In the genomic region with DNA sequence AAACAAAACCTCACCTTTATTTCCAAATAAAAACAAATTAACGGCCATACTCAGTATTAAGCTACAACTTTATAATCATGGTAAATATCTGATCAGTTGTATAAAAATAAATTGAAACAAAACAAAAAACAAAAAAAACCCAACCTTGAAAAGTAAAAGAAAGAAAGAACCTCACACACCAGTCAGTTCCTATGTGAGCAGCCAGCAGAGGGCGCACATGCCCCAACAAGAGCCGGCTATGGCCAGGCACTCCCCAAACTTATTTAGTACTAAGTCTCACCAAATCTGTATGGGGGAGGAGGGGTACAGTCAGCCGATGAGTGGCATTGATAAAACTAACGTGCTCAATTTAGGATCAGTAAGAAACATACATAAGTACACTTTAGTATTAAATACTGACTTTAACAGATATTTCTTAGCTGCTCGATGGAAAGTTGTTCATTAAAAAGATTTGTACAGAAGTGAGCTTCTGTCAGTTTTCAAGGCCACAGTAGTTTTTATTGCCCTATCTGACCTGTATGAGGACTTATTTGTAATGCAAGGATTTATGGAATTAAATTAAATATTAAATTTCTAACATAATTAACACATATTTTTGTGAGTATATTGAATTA, we compare ENCODE assay signal across 8 cellular contexts.
DNase-seq lines count a peak whose midpoint lies in the region; ATAC-seq and TF ChIP-seq lines count a peak whose summit lies in the region.

No MANE protein-coding gene starts in this region.

- no peaks in the 10 kb centered on the region for H3K79me2 ChIP-seq in SU-DHL-6 (ENCODE audit: insufficient read depth, low read length)

- intact Hi-C loops in heart right ventricle (cut with DNase I) = loop anchor here (1.0 to 10.0 kb wide), 19 partner anchors 97 to 1162 kb away; partner anchors contain the start of gene TCF4 (in 3 of the 10)
- intact Hi-C loops in sciatic nerve (cut with DNase I) = no loop called here

- H3K4me2 ChIP-seq in SU-DHL-6 (ENCODE audit: low read depth, low read length, poor library complexity, severe bottlenecking) = no peak overlapping the region

- H3K27ac ChIP-seq in SU-DHL-6 (ENCODE audit: low read depth, low read length) (no peak overlapping the region), heart right ventricle (peak overlapping the region in 5 of 10 donors; percentile 14 to 91 (median 54))

- H2AFZ ChIP-seq in SU-DHL-6 (ENCODE audit: low read depth, low read length, severe bottlenecking) = no peak overlapping the region

- no peak overlapping the region for H3K4me3 ChIP-seq in GM12864 (ENCODE audit: low read depth, low read length)
- H3K4me3 ChIP-seq in SU-DHL-6 (ENCODE audit: insufficient read depth, low read length, poor library complexity, severe bottlenecking) = no peak overlapping the region
- no peak overlapping the region for H3K4me3 ChIP-seq in heart right ventricle
- H3K4me3 ChIP-seq in H7 (ENCODE audit: insufficient read depth, low read depth, low read length) = no peak overlapping the region

- no peaks in the 10 kb centered on the region for H3K27me3 ChIP-seq in SU-DHL-6 (ENCODE audit: low read length)
- H3K27me3 ChIP-seq in heart right ventricle = no peaks in the 10 kb centered on the region
- H3K27me3 ChIP-seq in H7 (ENCODE audit: control insufficient read depth, insufficient read depth, low read length) = no peaks in the 10 kb centered on the region

- H3K4me1 ChIP-seq in heart right ventricle = peaks cover 0 to 78% (median 56%) of the 10 kb centered on the region in 9 donors

- H3K27ac Mint-ChIP-seq in activated naive CD8-positive, alpha-beta T cell treated with anti-CD3 and anti-CD28 coated beads, Interleukin-2, amount 50 U/mL, for 24 hours = no peak overlapping the region

- DNase-seq in GM12864 (ENCODE audit: low read depth) = peak; percentile 30
- DNase-seq in NCI-H1048 (lab: John Stamatoyannopoulos, UW) = peak; percentile 68
- DNase-seq in activated naive CD8-positive, alpha-beta T cell treated with anti-CD3 and anti-CD28 coated beads, Interleukin-2, amount 50 U/mL, for 24 hours = peak; percentile 82
- peak; percentile 88 to 91 for DNase-seq in heart right ventricle
- peak; percentile 94 for DNase-seq in sciatic nerve (ENCODE audit: low spot score)
- no peak for DNase-seq in H7

- H3K9ac ChIP-seq in SU-DHL-6 (ENCODE audit: low read length) = no peak overlapping the region

- H3K36me3 Mint-ChIP-seq in activated naive CD8-positive, alpha-beta T cell treated with anti-CD3 and anti-CD28 coated beads, Interleukin-2, amount 50 U/mL, for 24 hours (ENCODE audit: low read depth) = no peaks in the 10 kb centered on the region

- H4K20me1 ChIP-seq in SU-DHL-6 (ENCODE audit: low read depth, low read length) = no peaks in the 10 kb centered on the region

- peaks cover 5% of the 10 kb centered on the region for H3K27me3 Mint-ChIP-seq in activated naive CD8-positive, alpha-beta T cell treated with anti-CD3 and anti-CD28 coated beads, Interleukin-2, amount 50 U/mL, for 24 hours

- peaks cover 8% of the 10 kb centered on the region for H3K4me1 Mint-ChIP-seq in activated naive CD8-positive, alpha-beta T cell treated with anti-CD3 and anti-CD28 coated beads, Interleukin-2, amount 50 U/mL, for 24 hours

- H3F3A ChIP-seq in SU-DHL-6 (ENCODE audit: insufficient read depth) = no peaks in the 10 kb centered on the region

- no peaks in the 10 kb centered on the region for H3K9me3 Mint-ChIP-seq in activated naive CD8-positive, alpha-beta T cell treated with anti-CD3 and anti-CD28 coated beads, Interleukin-2, amount 50 U/mL, for 24 hours

- H3K9me2 ChIP-seq in SU-DHL-6 (replicated peaks; ENCODE audit: insufficient read depth, low read length) = no peaks in the 10 kb centered on the region

- WGBS in heart right ventricle, 2 donors = 13 to 16% methylated on average over 6 of the region's 6 CpGs

- H3K36me3 ChIP-seq in SU-DHL-6 (ENCODE audit: low read length) (no peaks in the 10 kb centered on the region), heart right ventricle (no peaks in the 10 kb centered on the region), H7 (replicated peaks; ENCODE audit: control insufficient read depth, insufficient read depth, low read length) (no peaks in the 10 kb centered on the region)

- TF ChIP-seq CTCF in GM12864 (IDR thresholded peaks at IDR 0.05; ENCODE audit: low read depth, low read length, missing control alignments) (peak; percentile 81), SU-DHL-6 (IDR thresholded peaks at IDR 0.05; ENCODE audit: insufficient read depth, low read length, poor library complexity, severe bottlenecking) (peak; percentile 96), heart right ventricle (IDR thresholded peaks at IDR 0.05) (peak; percentile 82 to 98 (median 92))

- ATAC-seq in HG02571 (IDR thresholded peaks at IDR 0.05; ENCODE audit: unreplicated experiment) (peak; percentile 93), heart right ventricle (peak; percentile 87 to 93 (median 90)), sciatic nerve (peak; percentile 94)
- ATAC-seq in activated naive CD8-positive, alpha-beta T cell treated with anti-CD3 and anti-CD28 coated beads, Interleukin-2, amount 50 U/mL, for 24 hours = peak; percentile 72

- H3K9me3 ChIP-seq in SU-DHL-6 (ENCODE audit: insufficient read depth, low read length) = no peaks in the 10 kb centered on the region
- H3K9me3 ChIP-seq in heart right ventricle = no peaks in the 10 kb centered on the region

- H3K4me3 Mint-ChIP-seq in activated naive CD8-positive, alpha-beta T cell treated with anti-CD3 and anti-CD28 coated beads, Interleukin-2, amount 50 U/mL, for 24 hours = no peak overlapping the region
